9 cellular contexts compared by ENCODE assay signal in the genomic region with DNA sequence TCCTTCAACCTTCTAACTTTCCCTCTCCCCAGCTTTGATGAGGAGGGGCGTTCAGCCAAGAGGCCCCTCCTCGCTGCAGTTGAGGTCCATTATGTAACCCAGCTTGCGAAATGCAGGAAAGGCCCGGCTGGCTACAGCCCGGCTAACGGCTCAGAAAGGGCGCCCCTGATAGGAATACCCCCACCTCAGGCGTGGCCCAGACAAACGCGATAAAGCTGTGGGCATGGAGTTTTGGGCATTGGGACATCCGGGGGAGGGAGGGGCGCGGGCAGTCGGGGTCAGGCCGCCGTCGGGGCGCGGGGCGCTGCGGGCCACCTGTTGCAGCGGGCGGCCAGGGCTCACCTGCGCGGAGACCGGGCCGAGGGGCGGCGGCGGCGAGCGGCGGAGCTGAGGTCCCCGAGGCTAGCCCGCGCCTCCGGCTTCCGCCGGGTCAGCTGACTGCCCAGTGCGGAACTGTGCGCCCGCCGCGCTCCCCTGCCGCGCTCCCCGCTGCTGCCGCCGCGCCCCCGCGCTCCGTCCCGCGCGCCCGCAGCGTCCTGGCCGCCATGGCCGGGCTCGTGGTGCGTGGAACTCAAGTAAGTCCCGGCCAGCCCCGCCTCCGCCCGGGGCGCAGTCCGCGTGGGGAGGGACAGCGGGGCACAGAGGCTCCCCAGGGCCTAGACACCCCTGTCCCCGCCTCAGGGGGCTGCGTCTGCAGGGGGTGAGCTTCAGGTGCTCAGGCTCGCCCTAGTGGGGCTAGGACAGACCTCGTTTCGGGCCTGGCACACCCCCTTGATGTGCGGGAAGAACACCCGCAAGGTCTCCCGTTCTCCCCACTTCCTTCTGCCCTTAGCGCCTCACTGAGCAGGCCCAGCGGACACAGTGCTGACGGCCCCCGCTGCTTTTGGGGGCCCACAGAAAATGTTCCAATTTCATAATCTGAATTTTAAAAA. TPM values are rescaled to one million over a fixed set of nuclear protein-coding genes. Genes with fewer than 3 reads are reported as not detected.
DNase-seq lines count a peak whose midpoint lies in the region; ATAC-seq and TF ChIP-seq lines count a peak whose summit lies in the region.
"Had no signal": no experiment of that assay in that cellular context is flagged by ENCODE, and none has a peak within 500 bp of the region (broad histone marks: within the 10 kb centered on the region; RNA-seq: fewer than 3 reads in every experiment).

Gene LRMDA (plus strand): TSS at position 445 of the 932 bp plus-strand sequence.

- H3K36me3 Mint-ChIP-seq in natural killer cell treated with Interleukin-12 subunit alpha and Interleukin-12 subunit beta and Interleukin-15 and Interleukin-18, amount 100 ng/mL, for 72 hours = no peaks in the 10 kb centered on the region

- no peaks in the 10 kb centered on the region for H3K36me3 ChIP-seq in Peyer's patch

- no peak for TF ChIP-seq POLR2A in Peyer's patch (IDR thresholded peaks at IDR 0.05)

- peak in 1 of 3 donors; percentile 63 for DNase-seq in Peyer's patch
- peak; percentile 7 for DNase-seq in fibroblast of peridontal ligament (ENCODE audit: extremely low read depth)
- DNase-seq in natural killer cell treated with Interleukin-12 subunit alpha and Interleukin-12 subunit beta and Interleukin-15 and Interleukin-18, amount 100 ng/mL, for 72 hours (ENCODE audit: low spot score) = no peak
- no peak for DNase-seq in OCI-M2 (lab: John Stamatoyannopoulos, UW; ENCODE audit: unreplicated experiment)
- DNase-seq in SW 1271 (lab: John Stamatoyannopoulos, UW) = no peak
- no peak for DNase-seq in activated gamma-delta T cell (lab: John Stamatoyannopoulos, UW)

- peaks cover 0 to 6% of the 10 kb centered on the region in 2 donors for H3K4me1 Mint-ChIP-seq in natural killer cell treated with Interleukin-12 subunit alpha and Interleukin-12 subunit beta and Interleukin-15 and Interleukin-18, amount 100 ng/mL, for 72 hours (ENCODE audit: low read depth in 2 of 2)

- TF ChIP-seq CTCF in Peyer's patch (IDR thresholded peaks at IDR 0.05) = no peak

- H3K4me3 ChIP-seq in Peyer's patch = peak within 1 kb of the TSS; percentile 32 to 76 (median 54)

- H3K9me3 Mint-ChIP-seq in natural killer cell treated with Interleukin-12 subunit alpha and Interleukin-12 subunit beta and Interleukin-15 and Interleukin-18, amount 100 ng/mL, for 72 hours = no peaks in the 10 kb centered on the region

- ATAC-seq in GM19452 (IDR thresholded peaks at IDR 0.05; ENCODE audit: unreplicated experiment) (peak; percentile 65), GM19351 (IDR thresholded peaks at IDR 0.05; ENCODE audit: unreplicated experiment) (no peak)
- ATAC-seq in natural killer cell treated with Interleukin-12 subunit alpha and Interleukin-12 subunit beta and Interleukin-15 and Interleukin-18, amount 100 ng/mL, for 72 hours = peak; percentile 78 to 84

- peak within 1 kb of the TSS in 1 of 2 donors; percentile 77 for H3K27ac Mint-ChIP-seq in natural killer cell treated with Interleukin-12 subunit alpha and Interleukin-12 subunit beta and Interleukin-15 and Interleukin-18, amount 100 ng/mL, for 72 hours

- H3K9me3 ChIP-seq in Peyer's patch = no peaks in the 10 kb centered on the region

- peaks cover 16 to 37% of the 10 kb centered on the region in 2 donors for H3K27me3 Mint-ChIP-seq in natural killer cell treated with Interleukin-12 subunit alpha and Interleukin-12 subunit beta and Interleukin-15 and Interleukin-18, amount 100 ng/mL, for 72 hours

- H3K27ac ChIP-seq in Peyer's patch = peak within 1 kb of the TSS; percentile 38 to 79 (median 66)

- H3K4me1 ChIP-seq in Peyer's patch = peaks cover 0 to 24% (median 0%) of the 10 kb centered on the region in 4 donors

- peak within 1 kb of the TSS; percentile 68 for H3K4me3 Mint-ChIP-seq in natural killer cell treated with Interleukin-12 subunit alpha and Interleukin-12 subunit beta and Interleukin-15 and Interleukin-18, amount 100 ng/mL, for 72 hours

- no peaks in the 10 kb centered on the region for H3K27me3 ChIP-seq in Peyer's patch

RNA-seq across cellular contexts. Expression of gene LRMDA, which starts in this region (rescaled TPM):
- total RNA-seq in Peyer's patch = 10 to 100 TPM in 1 of 4 donors, 1 to 10 TPM in 3; 1.4 to 23.1 (median 3.6) TPM
- total RNA-seq in natural killer cell treated with Interleukin-12 subunit alpha and Interleukin-12 subunit beta and Interleukin-15 and Interleukin-18, amount 100 ng/mL, for 72 hours = 1 to 10 TPM in 1 of 2 donors, under 1 TPM in 1; 0.92 to 1.8 TPM
- total RNA-seq: T-helper 1 cell treated with Interleukin-12 subunit alpha and Interleukin-12 subunit beta and Interleukin-4 antibody, amounts not matched to agents 30 ng/mL and 1 ng/mL, for 36 hours had no signal
